In the genomic region with DNA sequence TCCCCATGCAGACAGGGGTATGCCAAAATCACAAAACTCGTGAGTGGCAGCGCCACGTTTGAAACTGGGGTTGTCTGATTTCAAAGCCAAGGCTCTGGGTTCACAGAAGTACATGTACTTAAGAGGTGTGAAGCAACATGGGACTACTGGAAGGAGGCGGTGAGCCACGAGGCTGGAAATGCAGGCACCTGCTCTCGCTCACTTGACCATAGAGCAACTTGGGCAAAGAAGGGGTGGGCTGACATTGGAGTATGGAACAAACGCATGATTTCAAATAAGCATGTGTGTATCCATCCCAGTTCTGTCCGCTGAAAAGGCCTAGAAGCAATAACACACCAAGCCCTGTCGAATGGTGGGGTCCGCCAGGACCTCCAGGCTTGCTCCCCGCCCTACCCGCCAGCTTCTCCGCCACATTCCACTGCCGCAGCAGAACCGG, we compare ENCODE assay signal across 8 cellular contexts. TPM values are rescaled to one million over a fixed set of nuclear protein-coding genes. Genes with fewer than 3 reads are reported as not detected.
A peak's percentile ranks its signal among the peaks of the same experiment; 100 is the strongest.
DNase-seq lines count a peak whose midpoint lies in the region; ATAC-seq, FAIRE-seq and TF ChIP-seq lines count a peak whose summit lies in the region.

No MANE protein-coding gene starts in this region.

- peaks cover 17 to 38% (median 25%) of the 10 kb centered on the region in 3 donors for H3K4me1 Mint-ChIP-seq in IgD-negative memory B cell
- H3K4me1 Mint-ChIP-seq in activated naive CD8-positive, alpha-beta T cell treated with anti-CD3 and anti-CD28 coated beads for 36 hours, result peaks cover 28% of the 10 kb centered on the region

- peak in 1 of 5 experiments; percentile 11 for TF ChIP-seq CTCF in gastrocnemius medialis (IDR thresholded peaks at IDR 0.05 in 4 of 5, conservative IDR thresholded peaks at IDR 0.05 in 1 of 5)

- no peaks in the 10 kb centered on the region for H3K4me1 ChIP-seq in right cardiac atrium (ENCODE audit: control insufficient read depth, insufficient read depth, low read length)
- peaks cover 20 to 24% of the 10 kb centered on the region in 2 donors for H3K4me1 ChIP-seq in gastrocnemius medialis

- H3K27ac Mint-ChIP-seq in IgD-negative memory B cell, result peak overlapping the region; percentile 98 to 100 (median 99)
- peak overlapping the region; percentile 98 for H3K27ac Mint-ChIP-seq in activated naive CD8-positive, alpha-beta T cell treated with anti-CD3 and anti-CD28 coated beads for 36 hours

- no peak for FAIRE-seq in HTR-8/SVneo (lab: Jason Lieb, UNC)

- H3K36me3 Mint-ChIP-seq in IgD-negative memory B cell, result peaks cover 7% of the 10 kb centered on the region
- H3K36me3 Mint-ChIP-seq in activated naive CD8-positive, alpha-beta T cell treated with anti-CD3 and anti-CD28 coated beads for 36 hours, result peaks cover 20% of the 10 kb centered on the region

- intact Hi-C loops in right cardiac atrium (cut with DNase I) (no loop called here), gastrocnemius medialis (cut with DNase I; ENCODE audit: low total_unique reads) (loop anchor here (1.0 to 5.0 kb wide), 3 partner anchors 96 to 209 kb away; a partner anchor contains a TSS)

- H3K9me3 Mint-ChIP-seq in IgD-negative memory B cell, result no peaks in the 10 kb centered on the region
- no peaks in the 10 kb centered on the region for H3K9me3 Mint-ChIP-seq in activated naive CD8-positive, alpha-beta T cell treated with anti-CD3 and anti-CD28 coated beads for 36 hours

- in situ Hi-C loops in gastrocnemius medialis (cut with MboI; ENCODE audit: low sequenced_read_pairs in 4 of 4), result no loop called here

- H3K27me3 ChIP-seq in right cardiac atrium (ENCODE audit: control insufficient read depth, insufficient read depth), result no peaks in the 10 kb centered on the region
- H3K27me3 ChIP-seq in gastrocnemius medialis, result no peaks in the 10 kb centered on the region

- no peaks in the 10 kb centered on the region for H3K9me3 ChIP-seq in right cardiac atrium (ENCODE audit: control insufficient read depth, low read length)
- no peaks in the 10 kb centered on the region for H3K9me3 ChIP-seq in gastrocnemius medialis

- no peak for TF ChIP-seq POLR2A in gastrocnemius medialis (IDR thresholded peaks at IDR 0.05)

- H3K27me3 Mint-ChIP-seq in IgD-negative memory B cell, result no peaks in the 10 kb centered on the region
- no peaks in the 10 kb centered on the region for H3K27me3 Mint-ChIP-seq in activated naive CD8-positive, alpha-beta T cell treated with anti-CD3 and anti-CD28 coated beads for 36 hours

- DNase-seq in NCI-H1694 (lab: John Stamatoyannopoulos, UW) (peak; percentile 2), NCI-H1694 treated with DMSO at 0.1 percent for 48 hours (lab: John Stamatoyannopoulos, UW) (no peak), right cardiac atrium (no peak), gastrocnemius medialis (peak; percentile 5 to 77), HTR-8/SVneo (ENCODE audit: insufficient read length, low spot score) (no peak)
- DNase-seq in activated naive CD8-positive, alpha-beta T cell treated with anti-CD3 and anti-CD28 coated beads for 36 hours, result no peak

- peak overlapping the region; percentile 95 for H3K27ac ChIP-seq in right cardiac atrium (ENCODE audit: low read length)
- peak overlapping the region; percentile 92 to 99 (median 98) for H3K27ac ChIP-seq in gastrocnemius medialis

- no peaks in the 10 kb centered on the region for H3K36me3 ChIP-seq in gastrocnemius medialis

- WGBS in right cardiac atrium, result 2% methylated on average over 15 of the region's 15 CpGs

- ATAC-seq in GM21717 (IDR thresholded peaks at IDR 0.05; ENCODE audit: unreplicated experiment), result peak; percentile 17
- peak; percentile 15 to 37 for ATAC-seq in right cardiac atrium
- ATAC-seq in gastrocnemius medialis, result peak; percentile 71 to 72

- H3K4me3 ChIP-seq in right cardiac atrium (ENCODE audit: low read length) (peak overlapping the region; percentile 95), gastrocnemius medialis (peak overlapping the region; percentile 87 to 95 (median 92))

- H3K4me3 Mint-ChIP-seq in IgD-negative memory B cell, result peak overlapping the region; percentile 97 to 98 (median 98)
- H3K4me3 Mint-ChIP-seq in activated naive CD8-positive, alpha-beta T cell treated with anti-CD3 and anti-CD28 coated beads for 36 hours, result peak overlapping the region; percentile 96

RNA-seq across cellular contexts. Expression of a gene that starts 0.6 kb away (rescaled TPM):
- polyA plus RNA-seq in IgD-negative memory B cell (296 TPM), right cardiac atrium (41.8 TPM)
- 100 to 1,000 TPM; 298 to 299 TPM for total RNA-seq in activated naive CD8-positive, alpha-beta T cell treated with anti-CD3 and anti-CD28 coated beads for 36 hours
- total RNA-seq in right cardiac atrium (100 to 1,000 TPM; 104 to 133 (median 113) TPM), gastrocnemius medialis (10 to 100 TPM; 34.4 to 43.9 (median 35.8) TPM)

Comparison
In these comparisons a context has a peak if more than half of its experiments do, and no peak if none do; other contexts are left out.
1. DNase-seq: peak in NCI-H1694 (single experiment) and gastrocnemius medialis (2 of 2); none in NCI-H1694 treated with DMSO at 0.1 percent for 48 hours (single experiment), activated naive CD8-positive, alpha-beta T cell treated with anti-CD3 and anti-CD28 coated beads for 36 hours (single experiment), right cardiac atrium (0 of 3) and HTR-8/SVneo (single experiment).
2. ATAC-seq: peak in every context shown above with its lines; median percentile 72 in gastrocnemius medialis; 26 in right cardiac atrium; 17 in GM21717.